Comparison of ENCODE assay signal across 30 cellular contexts in the genomic region with DNA sequence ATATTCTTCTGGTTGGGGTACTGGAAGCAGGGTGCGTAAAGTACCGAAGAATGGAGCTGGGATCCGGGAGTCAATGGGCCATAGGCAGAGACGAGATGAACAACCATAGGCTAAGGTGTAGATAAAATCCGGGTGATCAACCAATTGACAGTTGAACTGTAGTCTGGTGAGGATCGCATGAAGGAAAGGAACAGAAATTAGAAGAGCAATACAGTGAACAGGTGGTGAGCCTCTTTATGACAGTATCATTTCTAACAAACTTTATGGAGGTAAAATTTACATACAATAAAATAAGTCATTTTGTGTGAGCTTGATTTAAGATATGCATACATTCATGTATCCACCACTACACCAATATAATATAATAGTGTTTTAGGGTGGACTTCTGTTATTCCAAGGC.
"Had no signal": no experiment of that assay in that cellular context is flagged by ENCODE, and none has a peak within 500 bp of the region (broad histone marks: within the 10 kb centered on the region; RNA-seq: fewer than 3 reads in every experiment).

No MANE protein-coding gene starts in this region.

- H3K27me3 ChIP-seq: adrenal gland, ascending aorta, cardiac muscle cell had no signal

- DNase-seq: activated B cell treated with CpG ODN at 0.5 μM for 24 hours; activated CD4-positive, alpha-beta memory T cell treated with anti-CD3 and anti-CD28 coated beads for 36 hours; activated CD4-positive, alpha-beta T cell treated with anti-CD3 and anti-CD28 coated beads, Interleukin-2, amount 50 U/mL, for 1 hour; activated CD4-positive, alpha-beta T cell treated with anti-CD3 and anti-CD28 coated beads, Interleukin-2, amount 50 U/mL, for 4 hours; activated CD4-positive, CD25-positive, alpha-beta regulatory T cell treated with anti-CD3 and anti-CD28 coated beads, Interleukin-2, amount 50 U/mL, for 72 hours; activated CD8-positive, alpha-beta memory T cell treated with anti-CD3 and anti-CD28 coated beads, Interleukin-2, amount 50 U/mL, for 4 hours; activated CD8-positive, alpha-beta T cell treated with anti-CD3 and anti-CD28 coated beads for 36 hours; activated effector memory CD4-positive, alpha-beta T cell treated with anti-CD3 and anti-CD28 coated beads, Interleukin-2, amount 50 U/mL, for 16 hours; activated gamma-delta T cell treated with Interleukin-2 at 50 U/mL for 16 hours; activated naive CD4-positive, alpha-beta T cell; activated naive CD4-positive, alpha-beta T cell treated with anti-CD3 and anti-CD28 coated beads for 36 hours; activated naive CD4-positive, alpha-beta T cell treated with anti-CD3 and anti-CD28 coated beads, Interleukin-2, amount 50 U/mL, for 16 hours; activated naive CD8-positive, alpha-beta T cell treated with anti-CD3 and anti-CD28 coated beads for 36 hours; activated T-cell treated with anti-CD3 and anti-CD28 coated beads for 4 hours; activated T-cell treated with anti-CD3 and anti-CD28 coated beads, Interleukin-2, amount 50 U/mL, for 1 hour; activated T-cell treated with anti-CD3 and anti-CD28 coated beads, Interleukin-2, amount 50 U/mL, for 4 hours; activated T-cell treated with anti-CD3 and anti-CD28 coated beads, Interleukin-2, amount 50 U/mL, for 72 hours; adrenal gland; amygdala; anterior cingulate cortex; caudate nucleus; SW 1271; T-helper 1 cell; T-helper 9 cell had no signal

- H3K27ac ChIP-seq: adrenal gland, ascending aorta, cardiac muscle cell, VCaP had no signal

- H3K4me1 ChIP-seq: adrenal gland, ascending aorta had no signal

- ATAC-seq: activated CD8-positive, alpha-beta T cell treated with anti-CD3 and anti-CD28 coated beads for 36 hours; activated naive CD4-positive, alpha-beta T cell treated with anti-CD3 and anti-CD28 coated beads, Interleukin-2, amount 50 U/mL, for 72 hours; activated T-cell treated with anti-CD3 and anti-CD28 coated beads, Interleukin-2, amount 50 U/mL, for 4 hours; activated T-helper 17 cell treated with anti-CD3 and anti-CD28 coated beads, Interleukin-2, amount 50 U/mL, for 72 hours had no signal

- H3K4me3 ChIP-seq: adrenal gland, ascending aorta, cardiac muscle cell had no signal

- FAIRE-seq: TTC549 had no signal

- H3K9me3 ChIP-seq: adrenal gland, ascending aorta had no signal

- H3K36me3 ChIP-seq: adrenal gland, ascending aorta, cardiac muscle cell had no signal
